ENCODE assay signal across 8 cellular contexts in the genomic region with DNA sequence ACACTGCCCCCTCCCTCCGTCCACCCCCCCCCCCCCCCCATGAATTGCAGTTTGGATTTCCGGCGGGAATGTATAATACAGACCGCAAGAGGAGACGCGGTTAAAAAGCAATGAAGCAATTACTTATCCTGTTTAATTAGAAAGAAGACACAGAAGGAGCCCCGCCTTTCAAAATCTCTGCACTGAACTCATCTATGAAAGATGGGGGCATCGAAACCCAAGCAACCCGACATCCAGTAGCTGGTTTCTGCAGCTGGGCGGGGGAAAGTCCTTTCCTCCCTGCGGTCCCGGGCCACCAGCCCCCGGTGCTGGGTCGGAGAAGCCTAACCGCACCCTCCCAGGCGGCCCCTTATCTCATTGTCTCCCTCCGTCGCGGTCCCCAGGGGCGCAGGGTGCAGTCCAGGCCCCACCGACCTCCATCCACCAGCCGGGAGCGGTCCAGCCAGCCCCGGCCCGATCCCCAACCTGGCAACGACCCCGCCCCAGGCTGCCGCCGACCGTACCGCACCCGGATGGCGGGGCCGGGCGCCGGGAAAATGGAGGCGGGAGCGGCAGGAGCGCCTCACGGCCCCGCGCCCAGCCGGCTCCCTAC. TPM values are rescaled to one million over a fixed set of nuclear protein-coding genes. Genes with fewer than 3 reads are reported as not detected.
DNase-seq lines count a peak whose midpoint lies in the region; ATAC-seq and TF ChIP-seq lines count a peak whose summit lies in the region.

No MANE protein-coding gene starts in this region.

- H3K36me3 ChIP-seq in mammary epithelial cell (ENCODE audit: insufficient read depth, low read length) = no peaks in the 10 kb centered on the region

- H3K79me2 ChIP-seq in mammary epithelial cell (ENCODE audit: insufficient read depth, low read length) = peaks cover 51% of the 10 kb centered on the region

- H3K9me3 ChIP-seq in mammary epithelial cell (replicated peaks; ENCODE audit: insufficient read depth, low read length) = no peaks in the 10 kb centered on the region

- H3K27ac ChIP-seq in mammary epithelial cell (ENCODE audit: insufficient read depth, low read depth, low read length) = peak overlapping the region; percentile 85

- CTCF ChIA-PET in mammary epithelial cell (lab: Charles Lee; ENCODE audit: low non-redundant PET) = no interaction called here

- dilution Hi-C loops in mammary epithelial cell (cut with HindIII; ENCODE audit: low sequenced_read_pairs) = loop anchor here (5.0 kb wide), 2 partner anchors 43 to 153 kb away; no protein-coding TSS in a partner anchor

- H3K4me3 ChIP-seq in mammary epithelial cell (replicated peaks in 1 of 3; ENCODE audit: insufficient read depth in 1 of 3, low read depth in 2 of 3, low read length in 3 of 3) = peak overlapping the region; percentile 89 to 96 (median 95)

- no peaks in the 10 kb centered on the region for H3K27me3 ChIP-seq in mammary epithelial cell (ENCODE audit: insufficient read depth, low read length)

- no peak for TF ChIP-seq CTCF in mammary epithelial cell (conservative IDR thresholded peaks at IDR 0.05 in 1 of 2, IDR thresholded peaks at IDR 0.05 in 1 of 2; ENCODE audit: extremely low read depth in 1 of 2, insufficient read depth in 1 of 2, low read depth in 1 of 2, low read length in 2 of 2)

- peak overlapping the region; percentile 75 for H3K4me2 ChIP-seq in mammary epithelial cell (ENCODE audit: insufficient read depth, low read depth, low read length)

- no peaks in the 10 kb centered on the region for H4K20me1 ChIP-seq in mammary epithelial cell (ENCODE audit: insufficient read depth, low read length)

- peaks cover 26% of the 10 kb centered on the region for H3K4me1 ChIP-seq in mammary epithelial cell (ENCODE audit: insufficient read depth, low read length)

- intact Hi-C loops in mammary epithelial cell (cut with micrococcal nuclease) = loop anchor here (1.0 to 2.0 kb wide), 6 partner anchors 42 to 276 kb away; no protein-coding TSS in a partner anchor

- peak overlapping the region; percentile 77 for H2AFZ ChIP-seq in mammary epithelial cell (ENCODE audit: low read depth, low read length)

- BruUV-seq in mammary epithelial cell (replicated peaks; lab: Mats Ljungman, UMichigan) = no TSS peak

- DNase-seq in NCI-H1092 treated with DMSO at 0.1 percent for 48 hours (lab: John Stamatoyannopoulos, UW) (peak; percentile 19), NCI-H1092 (lab: John Stamatoyannopoulos, UW) (no peak), T-helper 1 cell (peak in 4 of 5 donors; percentile 13 to 29 (median 20)), mammary epithelial cell (peak; percentile 39), left lobe of liver (ENCODE audit: low spot score) (peak; percentile 56), cerebellar nuclear complex (lab: John Stamatoyannopoulos, UW) (no peak)
- DNase-seq in stimulated activated CD4-positive, alpha-beta T cell treated with anti-CD3 and anti-CD28 coated beads, TNF-alpha, amount 100 ng/mL, for 24 hours (ENCODE audit: low read depth in 3 of 3) = peak in 2 of 3 experiments; percentile 2 to 34

- ATAC-seq in HG03139 (IDR thresholded peaks at IDR 0.05; ENCODE audit: unreplicated experiment) = peak; percentile 25
- peak; percentile 28 for ATAC-seq in left lobe of liver

- in situ Hi-C loops in mammary epithelial cell (cut with MboI; ENCODE audit: low sequenced_read_pairs in 2 of 2) = no loop called here

- peak overlapping the region; percentile 82 for H3K9ac ChIP-seq in mammary epithelial cell (ENCODE audit: insufficient read depth, low read length)

- 0% methylated on average over 16 of the region's 43 CpGs for WGBS in mammary epithelial cell (ENCODE audit: low coverage, missing lambda C conversion rate)

RNA-seq across cellular contexts. Expression of gene RAPH1, which starts 0.5 kb away (rescaled TPM):
- 10 to 100 TPM; 12.5 to 42.2 TPM for total RNA-seq in mammary epithelial cell
- polyA plus RNA-seq in mammary epithelial cell = 6.1 TPM
- 51.5 TPM for polyA minus RNA-seq in mammary epithelial cell
- total RNA-seq in left lobe of liver = 85.7 TPM

Comparison
In these comparisons a context has a peak if more than half of its experiments do, and no peak if none do; other contexts are left out.
1. DNase-seq: peak in NCI-H1092 treated with DMSO at 0.1 percent for 48 hours (single experiment), T-helper 1 cell (4 of 5), mammary epithelial cell (single experiment), left lobe of liver (single experiment) and stimulated activated CD4-positive, alpha-beta T cell treated with anti-CD3 and anti-CD28 coated beads, TNF-alpha, amount 100 ng/mL, for 24 hours (2 of 3); none in NCI-H1092 (single experiment) and cerebellar nuclear complex (0 of 2).